ENCODE assay signal across 11 cellular contexts in genomic region chr10:35040761-35041501, GRCh38. TPM values are rescaled to one million over a fixed set of nuclear protein-coding genes. Genes with fewer than 3 reads are reported as not detected.
DNase-seq lines count a peak whose midpoint lies in the region; ATAC-seq, FAIRE-seq and TF ChIP-seq lines count a peak whose summit lies in the region.
"Had no signal": no experiment of that assay in that cellular context is flagged by ENCODE, and none has a peak within 500 bp of the region (broad histone marks: within the 10 kb centered on the region; RNA-seq: fewer than 3 reads in every experiment).

No MANE protein-coding gene starts in this region.

- H3K9me3 Mint-ChIP-seq in nephron = no peaks in the 10 kb centered on the region
- H3K9me3 Mint-ChIP-seq: activated naive CD8-positive, alpha-beta T cell treated with anti-CD3 and anti-CD28 coated beads, Interleukin-2, amount 50 U/mL, for 24 hours had no signal

- H3K4me1 ChIP-seq in DND-41 (ENCODE audit: insufficient read depth, low read length) = peaks cover 5% of the 10 kb centered on the region; the same call in 1 of the 2 replicates
- H3K4me1 ChIP-seq in ectodermal cell (ENCODE audit: control insufficient read depth, insufficient read depth, low read length) = peaks cover 13% of the 10 kb centered on the region
- peaks cover 0 to 10% (median 6%) of the 10 kb centered on the region in 4 donors for H3K4me1 ChIP-seq in esophagus muscularis mucosa

- H3K36me3 ChIP-seq in DND-41 (ENCODE audit: insufficient read depth, low read length) (peaks cover 73% of the 10 kb centered on the region), ectodermal cell (ENCODE audit: control insufficient read depth, insufficient read depth, low read length) (no peaks in the 10 kb centered on the region), esophagus muscularis mucosa (peaks cover 5 to 76% (median 38%) of the 10 kb centered on the region in 4 donors)

- DNase-seq in DND-41 (no peak), M059J (ENCODE audit: low read depth) (peak; percentile 74), esophagus muscularis mucosa (ENCODE audit: extremely low spot score) (no peak), Ammon's horn (ENCODE audit: low spot score) (no peak), NCI-H2029 (lab: John Stamatoyannopoulos, UW) (no peak), frontal cortex (ENCODE audit: low spot score in 2 of 2) (no peak)
- DNase-seq: activated CD4-positive, alpha-beta T cell treated with anti-CD3 and anti-CD28 coated beads for 1 hour; activated naive CD8-positive, alpha-beta T cell treated with anti-CD3 and anti-CD28 coated beads, Interleukin-2, amount 50 U/mL, for 24 hours; DMS53 had no signal

- H3K4me3 Mint-ChIP-seq in nephron = no peak overlapping the region
- H3K4me3 Mint-ChIP-seq: activated naive CD8-positive, alpha-beta T cell treated with anti-CD3 and anti-CD28 coated beads, Interleukin-2, amount 50 U/mL, for 24 hours had no signal

- H3K27me3 ChIP-seq in DND-41 (ENCODE audit: insufficient read depth, low read length, poor library complexity) = no peaks in the 10 kb centered on the region
- H3K27me3 ChIP-seq in ectodermal cell (ENCODE audit: control insufficient read depth, insufficient read depth, low read length, poor library complexity, severe bottlenecking) = no peaks in the 10 kb centered on the region
- no peaks in the 10 kb centered on the region for H3K27me3 ChIP-seq in esophagus muscularis mucosa

- H4K20me1 ChIP-seq in DND-41 (ENCODE audit: insufficient read depth, low read length) = 0 out of 2 replicates have a peak, but pooled peaks cover 2% of the 10 kb centered on the region

- H3K27me3 Mint-ChIP-seq in nephron (ENCODE audit: low read depth) = no peaks in the 10 kb centered on the region
- H3K27me3 Mint-ChIP-seq: activated naive CD8-positive, alpha-beta T cell treated with anti-CD3 and anti-CD28 coated beads, Interleukin-2, amount 50 U/mL, for 24 hours had no signal

- no peak overlapping the region for H2AFZ ChIP-seq in DND-41 (ENCODE audit: low read depth, low read length)

- intact Hi-C loops in esophagus muscularis mucosa (cut with DNase I) = no loop called here

- no peak overlapping the region for H3K4me2 ChIP-seq in DND-41 (ENCODE audit: insufficient read depth, low read length)

- H3K27ac Mint-ChIP-seq in nephron = peak overlapping the region; percentile 33 to 54 (median 47)
- H3K27ac Mint-ChIP-seq: activated naive CD8-positive, alpha-beta T cell treated with anti-CD3 and anti-CD28 coated beads, Interleukin-2, amount 50 U/mL, for 24 hours had no signal

- no peak for TF ChIP-seq EP300 in esophagus muscularis mucosa (IDR thresholded peaks at IDR 0.05)

- no peaks in the 10 kb centered on the region for H3K79me2 ChIP-seq in DND-41 (ENCODE audit: insufficient read depth, low read length)

- TF ChIP-seq CTCF in DND-41 (IDR thresholded peaks at IDR 0.05; ENCODE audit: borderline replicate concordance, extremely low read depth, low read length, poor library complexity, severe bottlenecking) = no peak
- no peak for TF ChIP-seq CTCF in nephron (IDR thresholded peaks at IDR 0.05; ENCODE audit: unreplicated experiment in 3 of 3)
- no peak for TF ChIP-seq CTCF in esophagus muscularis mucosa (IDR thresholded peaks at IDR 0.05)

- no peak for TF ChIP-seq POLR2A in esophagus muscularis mucosa (IDR thresholded peaks at IDR 0.05; ENCODE audit: low read depth)

- H3K9ac ChIP-seq in DND-41 (ENCODE audit: low read depth, low read length) = no peak overlapping the region

- WGBS in ectodermal cell, 2 experiments = 67% methylated on average over 6 of the region's 6 CpGs
- WGBS in esophagus muscularis mucosa = 78% methylated on average over 6 of the region's 6 CpGs

- H3K27ac ChIP-seq in DND-41 (ENCODE audit: low read length) (no peak overlapping the region), ectodermal cell (ENCODE audit: insufficient read depth, low read depth, low read length, poor library complexity, severe bottlenecking) (peak overlapping the region; percentile 40), esophagus muscularis mucosa (replicated peaks in 1 of 4) (no peak overlapping the region)

- H3K9me3 ChIP-seq in DND-41 (ENCODE audit: insufficient read depth, low read length, severe bottlenecking) (no peaks in the 10 kb centered on the region), ectodermal cell (ENCODE audit: control insufficient read depth, low read length) (no peaks in the 10 kb centered on the region), esophagus muscularis mucosa (no peaks in the 10 kb centered on the region)

- H3K4me3 ChIP-seq in DND-41 (ENCODE audit: low read depth in 1 of 2, low read length in 2 of 2) (no peak overlapping the region), ectodermal cell (ENCODE audit: insufficient read depth, low read depth, low read length) (no peak overlapping the region), esophagus muscularis mucosa (no peak overlapping the region)

- 0 out of 3 replicates have a peak, but pooled peaks have one; percentile 31 for ATAC-seq in DND-41 (ENCODE audit: insufficient read depth, low read depth)
- ATAC-seq: activated naive CD8-positive, alpha-beta T cell treated with anti-CD3 and anti-CD28 coated beads, Interleukin-2, amount 50 U/mL, for 24 hours had no signal

- peaks cover 60% of the 10 kb centered on the region for H3K36me3 Mint-ChIP-seq in nephron (ENCODE audit: low read depth)

- FAIRE-seq in frontal cortex (lab: Jason Lieb, UNC) = no peak

- H3K4me1 Mint-ChIP-seq in nephron = peaks cover 10% of the 10 kb centered on the region
- H3K4me1 Mint-ChIP-seq: activated naive CD8-positive, alpha-beta T cell treated with anti-CD3 and anti-CD28 coated beads, Interleukin-2, amount 50 U/mL, for 24 hours had no signal

RNA-seq across cellular contexts. Expression of gene CUL2, which starts 49.2 kb away (rescaled TPM):
- total RNA-seq in M059J (2014; rRNA removed; shearing (Covaris generic)) = 15.2 and 22.4 TPM in 2 replicates
- polyA plus RNA-seq in ectodermal cell (2013, experiment 1 of 4) = 47.8 TPM
- polyA plus RNA-seq in ectodermal cell (2013, experiment 2 of 4) = 48.5 TPM
- 41.2 TPM for polyA plus RNA-seq in ectodermal cell (2013, experiment 3 of 4)
- 40.7 TPM for polyA plus RNA-seq in ectodermal cell (2013, experiment 4 of 4)
- total RNA-seq in esophagus muscularis mucosa (10 to 100 TPM; 22.3 to 27.2 (median 23.1) TPM), frontal cortex (40.4 TPM)
